7 cellular contexts compared by ENCODE assay signal in the genomic region with DNA sequence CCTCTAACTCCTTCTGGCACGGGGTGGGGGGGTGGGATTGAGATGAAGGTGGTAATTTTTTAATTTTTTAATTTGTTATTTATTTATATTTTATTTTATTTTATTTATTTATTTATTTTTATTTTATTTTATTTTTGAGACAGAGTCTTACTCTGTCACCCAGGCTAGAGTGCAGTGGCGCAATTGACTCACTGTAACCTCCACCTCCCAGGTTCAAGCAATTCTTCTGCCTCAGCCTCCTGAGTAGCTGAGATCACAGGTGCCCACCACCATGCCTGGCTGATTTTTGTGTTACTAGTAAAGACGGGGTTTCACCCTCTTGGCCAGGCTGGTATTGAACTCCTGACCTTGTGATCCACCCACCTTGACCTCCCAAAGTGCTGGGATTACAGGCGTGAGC. TPM values are rescaled to one million over a fixed set of nuclear protein-coding genes. Genes with fewer than 3 reads are reported as not detected.
A peak's percentile ranks its signal among the peaks of the same experiment; 100 is the strongest.
DNase-seq lines count a peak whose midpoint lies in the region; ATAC-seq lines count a peak whose summit lies in the region.
"Not testable (repeated sequence)": the region's sequence is repeated elsewhere in the genome, so short reads cannot be mapped to it uniquely, and the experiment has no call there.

No MANE protein-coding gene starts in this region.

- not testable (repeated sequence) for H3K27me3 Mint-ChIP-seq in activated CD4-positive, alpha-beta T cell treated with anti-CD3 and anti-CD28 coated beads for 36 hours; activated CD4-positive, alpha-beta memory T cell treated with anti-CD3 and anti-CD28 coated beads for 36 hours; activated T-cell treated with anti-CD3 and anti-CD28 coated beads, Interleukin-2, amount 50 U/mL, for 24 hours; activated T-helper 17 cell treated with anti-CD3 and anti-CD28 coated beads, Interleukin-2, amount 50 U/mL, for 72 hours; activated naive CD8-positive, alpha-beta T cell treated with anti-CD3 and anti-CD28 coated beads, Interleukin-2, amount 50 U/mL, for 24 hours; stimulated activated naive CD8-positive, alpha-beta T cell treated with anti-CD3 and anti-CD28 coated beads, Interleukin-15, Interleukin-2, amounts not matched to agents 100 ng/mL and 50 ng/mL, for 24 hours

- peak overlapping the region; percentile 67 for H3K27ac Mint-ChIP-seq in activated CD4-positive, alpha-beta T cell treated with anti-CD3 and anti-CD28 coated beads for 36 hours
- H3K27ac Mint-ChIP-seq in activated CD4-positive, alpha-beta memory T cell treated with anti-CD3 and anti-CD28 coated beads for 36 hours: peak overlapping the region; percentile 72
- H3K27ac Mint-ChIP-seq in activated T-cell treated with anti-CD3 and anti-CD28 coated beads, Interleukin-2, amount 50 U/mL, for 24 hours: peak overlapping the region; percentile 85
- H3K27ac Mint-ChIP-seq in activated T-helper 17 cell treated with anti-CD3 and anti-CD28 coated beads, Interleukin-2, amount 50 U/mL, for 72 hours: not testable (repeated sequence)
- H3K27ac Mint-ChIP-seq in activated naive CD8-positive, alpha-beta T cell treated with anti-CD3 and anti-CD28 coated beads, Interleukin-2, amount 50 U/mL, for 24 hours: peak overlapping the region; percentile 74
- peak overlapping the region; percentile 91 for H3K27ac Mint-ChIP-seq in stimulated activated naive CD8-positive, alpha-beta T cell treated with anti-CD3 and anti-CD28 coated beads, Interleukin-15, Interleukin-2, amounts not matched to agents 100 ng/mL and 50 ng/mL, for 24 hours

- intact Hi-C loops in activated CD4-positive, alpha-beta T cell treated with anti-CD3 and anti-CD28 coated beads for 36 hours (cut with DNase I, micrococcal nuclease); activated CD4-positive, alpha-beta memory T cell treated with anti-CD3 and anti-CD28 coated beads for 36 hours (cut with micrococcal nuclease): not testable (repeated sequence)

- peak; percentile 62 for DNase-seq in activated CD4-positive, alpha-beta T cell treated with anti-CD3 and anti-CD28 coated beads for 36 hours
- peak; percentile 46 for DNase-seq in activated CD4-positive, alpha-beta memory T cell treated with anti-CD3 and anti-CD28 coated beads for 36 hours
- DNase-seq in activated T-cell treated with anti-CD3 and anti-CD28 coated beads, Interleukin-2, amount 50 U/mL, for 24 hours; activated naive CD8-positive, alpha-beta T cell treated with anti-CD3 and anti-CD28 coated beads, Interleukin-2, amount 50 U/mL, for 24 hours: not testable (repeated sequence)
- peak; percentile 35 for DNase-seq in stimulated activated CD4-positive, alpha-beta T cell treated with anti-CD3 and anti-CD28 coated beads, Interleukin-15, amount 100 ng/mL, for 24 hours

- not testable (repeated sequence) for H3K4me3 Mint-ChIP-seq in activated CD4-positive, alpha-beta T cell treated with anti-CD3 and anti-CD28 coated beads for 36 hours; activated CD4-positive, alpha-beta memory T cell treated with anti-CD3 and anti-CD28 coated beads for 36 hours; activated T-cell treated with anti-CD3 and anti-CD28 coated beads, Interleukin-2, amount 50 U/mL, for 24 hours; activated naive CD8-positive, alpha-beta T cell treated with anti-CD3 and anti-CD28 coated beads, Interleukin-2, amount 50 U/mL, for 24 hours; stimulated activated naive CD8-positive, alpha-beta T cell treated with anti-CD3 and anti-CD28 coated beads, Interleukin-15, Interleukin-2, amounts not matched to agents 100 ng/mL and 50 ng/mL, for 24 hours
- peak overlapping the region; percentile 18 for H3K4me3 Mint-ChIP-seq in activated T-helper 17 cell treated with anti-CD3 and anti-CD28 coated beads, Interleukin-2, amount 50 U/mL, for 72 hours

- CTCF ChIA-PET in activated CD4-positive, alpha-beta T cell treated with anti-CD3 and anti-CD28 coated beads for 36 hours (lab: Charles Lee): interaction anchor here (1.0 to 1.1 kb wide), 2 partner anchors 16 to 130 kb away, joined by 3 to 4 read pairs; no protein-coding TSS in a partner anchor
- CTCF ChIA-PET in activated CD4-positive, alpha-beta memory T cell treated with anti-CD3 and anti-CD28 coated beads for 36 hours (lab: Charles Lee): interaction anchor here (1.4 kb wide), 1 partner anchor 16 kb away, joined by 6 read pairs; no protein-coding TSS in a partner anchor

- peaks cover 60% of the 10 kb centered on the region for H3K4me1 Mint-ChIP-seq in activated CD4-positive, alpha-beta T cell treated with anti-CD3 and anti-CD28 coated beads for 36 hours
- peaks cover 59% of the 10 kb centered on the region for H3K4me1 Mint-ChIP-seq in activated CD4-positive, alpha-beta memory T cell treated with anti-CD3 and anti-CD28 coated beads for 36 hours (ENCODE audit: low read depth)
- peaks cover 62% of the 10 kb centered on the region for H3K4me1 Mint-ChIP-seq in activated T-cell treated with anti-CD3 and anti-CD28 coated beads, Interleukin-2, amount 50 U/mL, for 24 hours (ENCODE audit: low read depth)
- H3K4me1 Mint-ChIP-seq in activated T-helper 17 cell treated with anti-CD3 and anti-CD28 coated beads, Interleukin-2, amount 50 U/mL, for 72 hours: peaks cover 36% of the 10 kb centered on the region
- peaks cover 74% of the 10 kb centered on the region for H3K4me1 Mint-ChIP-seq in activated naive CD8-positive, alpha-beta T cell treated with anti-CD3 and anti-CD28 coated beads, Interleukin-2, amount 50 U/mL, for 24 hours
- peaks cover 62% of the 10 kb centered on the region for H3K4me1 Mint-ChIP-seq in stimulated activated naive CD8-positive, alpha-beta T cell treated with anti-CD3 and anti-CD28 coated beads, Interleukin-15, Interleukin-2, amounts not matched to agents 100 ng/mL and 50 ng/mL, for 24 hours (ENCODE audit: low read depth)

- POLR2A ChIA-PET in activated CD4-positive, alpha-beta T cell treated with anti-CD3 and anti-CD28 coated beads for 36 hours (lab: Charles Lee): interaction anchor here (0.9 kb wide), 1 partner anchor 52 kb away, joined by 3 read pairs; no protein-coding TSS in a partner anchor
- POLR2A ChIA-PET in activated CD4-positive, alpha-beta memory T cell treated with anti-CD3 and anti-CD28 coated beads for 36 hours (lab: Charles Lee): interaction anchor here (1.9 to 6.3 kb wide), 3 partner anchors 11 to 50 kb away, joined by 4 to 37 read pairs (median 31); partner anchors contain the start of gene EIF4ENIF1

- peaks cover 45% of the 10 kb centered on the region for H3K36me3 Mint-ChIP-seq in activated CD4-positive, alpha-beta T cell treated with anti-CD3 and anti-CD28 coated beads for 36 hours (ENCODE audit: low read depth)
- H3K36me3 Mint-ChIP-seq in activated CD4-positive, alpha-beta memory T cell treated with anti-CD3 and anti-CD28 coated beads for 36 hours: peaks cover 28% of the 10 kb centered on the region
- H3K36me3 Mint-ChIP-seq in activated T-cell treated with anti-CD3 and anti-CD28 coated beads, Interleukin-2, amount 50 U/mL, for 24 hours (ENCODE audit: low read depth): peaks cover 72% of the 10 kb centered on the region
- peaks cover 83% of the 10 kb centered on the region for H3K36me3 Mint-ChIP-seq in activated T-helper 17 cell treated with anti-CD3 and anti-CD28 coated beads, Interleukin-2, amount 50 U/mL, for 72 hours (ENCODE audit: low read depth)
- peaks cover 47% of the 10 kb centered on the region for H3K36me3 Mint-ChIP-seq in activated naive CD8-positive, alpha-beta T cell treated with anti-CD3 and anti-CD28 coated beads, Interleukin-2, amount 50 U/mL, for 24 hours (ENCODE audit: low read depth)
- H3K36me3 Mint-ChIP-seq in stimulated activated naive CD8-positive, alpha-beta T cell treated with anti-CD3 and anti-CD28 coated beads, Interleukin-15, Interleukin-2, amounts not matched to agents 100 ng/mL and 50 ng/mL, for 24 hours (ENCODE audit: low read depth): peaks cover 47% of the 10 kb centered on the region

- not testable (repeated sequence) for H3K9me3 Mint-ChIP-seq in activated CD4-positive, alpha-beta T cell treated with anti-CD3 and anti-CD28 coated beads for 36 hours (ENCODE audit: low read depth); activated CD4-positive, alpha-beta memory T cell treated with anti-CD3 and anti-CD28 coated beads for 36 hours; activated T-cell treated with anti-CD3 and anti-CD28 coated beads, Interleukin-2, amount 50 U/mL, for 24 hours; activated T-helper 17 cell treated with anti-CD3 and anti-CD28 coated beads, Interleukin-2, amount 50 U/mL, for 72 hours; activated naive CD8-positive, alpha-beta T cell treated with anti-CD3 and anti-CD28 coated beads, Interleukin-2, amount 50 U/mL, for 24 hours; stimulated activated naive CD8-positive, alpha-beta T cell treated with anti-CD3 and anti-CD28 coated beads, Interleukin-15, Interleukin-2, amounts not matched to agents 100 ng/mL and 50 ng/mL, for 24 hours

- ATAC-seq in activated CD4-positive, alpha-beta T cell treated with anti-CD3 and anti-CD28 coated beads for 36 hours; activated T-helper 17 cell treated with anti-CD3 and anti-CD28 coated beads, Interleukin-2, amount 50 U/mL, for 72 hours (replicated peaks); activated naive CD8-positive, alpha-beta T cell treated with anti-CD3 and anti-CD28 coated beads, Interleukin-2, amount 50 U/mL, for 24 hours: not testable (repeated sequence)

RNA-seq across cellular contexts. Expression of gene SFI1, which starts 43.8 kb away (rescaled TPM):
- total RNA-seq in activated CD4-positive, alpha-beta T cell treated with anti-CD3 and anti-CD28 coated beads for 36 hours: 100 to 1,000 TPM; 221 to 234 TPM
- total RNA-seq in activated CD4-positive, alpha-beta memory T cell treated with anti-CD3 and anti-CD28 coated beads for 36 hours: 100 to 1,000 TPM; 227 to 240 TPM
- total RNA-seq in activated T-helper 17 cell treated with anti-CD3 and anti-CD28 coated beads, Interleukin-2, amount 50 U/mL, for 72 hours: 100 to 1,000 TPM; 125 to 349 TPM

RNA-seq across cellular contexts. Expression of gene EIF4ENIF1, which starts 50.5 kb away (rescaled TPM):
- 10 to 100 TPM; 45.4 to 75.0 TPM for total RNA-seq in activated CD4-positive, alpha-beta T cell treated with anti-CD3 and anti-CD28 coated beads for 36 hours
- 10 to 100 TPM; 39.7 to 43.2 TPM for total RNA-seq in activated CD4-positive, alpha-beta memory T cell treated with anti-CD3 and anti-CD28 coated beads for 36 hours
- total RNA-seq in activated T-helper 17 cell treated with anti-CD3 and anti-CD28 coated beads, Interleukin-2, amount 50 U/mL, for 72 hours: 10 to 100 TPM; 31.5 to 41.0 TPM
